Comparison of ENCODE assay signal across 8 cellular contexts in the genomic region with DNA sequence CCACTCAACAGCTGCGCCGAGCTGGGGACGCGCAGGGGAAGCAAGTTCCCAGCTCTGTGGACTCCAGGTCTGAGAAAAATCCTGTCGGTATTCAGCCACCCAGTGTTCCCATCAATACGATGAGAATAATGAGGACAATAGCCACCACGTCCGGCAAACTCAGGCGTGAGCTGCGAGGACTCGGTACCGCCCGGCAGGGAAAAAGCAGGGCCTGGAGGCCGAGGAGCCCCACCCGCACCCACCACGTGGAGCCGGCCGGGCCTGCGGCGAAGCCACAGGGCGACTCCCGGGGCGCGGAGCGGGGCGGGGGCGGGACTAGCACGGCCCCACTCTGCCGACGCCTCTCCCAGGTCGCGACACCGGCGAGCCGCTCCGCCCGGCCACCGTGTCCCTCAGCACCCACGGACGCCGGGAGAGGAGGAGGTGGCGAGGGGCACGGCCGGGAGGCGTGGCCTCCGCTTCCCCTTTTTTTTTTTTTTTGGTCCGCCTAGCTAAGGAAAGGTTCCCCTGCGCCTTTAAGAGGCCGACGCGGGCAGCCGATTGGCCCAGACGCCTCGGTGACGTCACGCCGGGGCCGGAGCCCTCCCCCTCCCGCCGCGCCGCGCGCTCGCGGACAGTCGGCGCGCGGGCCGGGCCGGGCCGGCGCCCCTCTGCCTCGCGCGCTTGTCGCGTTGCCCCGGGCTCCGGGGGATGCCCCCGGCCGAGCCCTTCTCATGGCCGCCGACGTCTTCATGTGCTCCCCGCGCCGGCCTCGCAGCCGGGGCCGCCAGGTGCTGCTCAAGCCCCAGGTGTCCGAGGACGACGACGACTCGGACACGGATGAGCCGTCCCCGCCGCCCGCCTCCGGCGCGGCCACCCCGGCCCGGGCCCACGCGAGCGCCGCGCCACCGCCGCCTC. TPM values are rescaled to one million over a fixed set of nuclear protein-coding genes. Genes with fewer than 3 reads are reported as not detected.
DNase-seq lines count a peak whose midpoint lies in the region; ATAC-seq and TF ChIP-seq lines count a peak whose summit lies in the region.

A gene with protein sequence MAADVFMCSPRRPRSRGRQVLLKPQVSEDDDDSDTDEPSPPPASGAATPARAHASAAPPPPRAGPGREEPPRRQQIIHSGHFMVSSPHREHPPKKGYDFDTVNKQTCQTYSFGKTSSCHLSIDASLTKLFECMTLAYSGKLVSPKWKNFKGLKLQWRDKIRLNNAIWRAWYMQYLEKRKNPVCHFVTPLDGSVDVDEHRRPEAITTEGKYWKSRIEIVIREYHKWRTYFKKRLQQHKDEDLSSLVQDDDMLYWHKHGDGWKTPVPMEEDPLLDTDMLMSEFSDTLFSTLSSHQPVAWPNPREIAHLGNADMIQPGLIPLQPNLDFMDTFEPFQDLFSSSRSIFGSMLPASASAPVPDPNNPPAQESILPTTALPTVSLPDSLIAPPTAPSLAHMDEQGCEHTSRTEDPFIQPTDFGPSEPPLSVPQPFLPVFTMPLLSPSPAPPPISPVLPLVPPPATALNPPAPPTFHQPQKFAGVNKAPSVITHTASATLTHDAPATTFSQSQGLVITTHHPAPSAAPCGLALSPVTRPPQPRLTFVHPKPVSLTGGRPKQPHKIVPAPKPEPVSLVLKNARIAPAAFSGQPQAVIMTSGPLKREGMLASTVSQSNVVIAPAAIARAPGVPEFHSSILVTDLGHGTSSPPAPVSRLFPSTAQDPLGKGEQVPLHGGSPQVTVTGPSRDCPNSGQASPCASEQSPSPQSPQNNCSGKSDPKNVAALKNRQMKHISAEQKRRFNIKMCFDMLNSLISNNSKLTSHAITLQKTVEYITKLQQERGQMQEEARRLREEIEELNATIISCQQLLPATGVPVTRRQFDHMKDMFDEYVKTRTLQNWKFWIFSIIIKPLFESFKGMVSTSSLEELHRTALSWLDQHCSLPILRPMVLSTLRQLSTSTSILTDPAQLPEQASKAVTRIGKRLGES (plus strand): TSS at position 616 of the 897 bp plus-strand sequence. CDS start 98 bp downstream, at position 714.

- H3K27ac ChIP-seq in coronary artery (peak within 1 kb of the TSS; percentile 76 to 97), left lung (peak within 1 kb of the TSS; percentile 82 to 93)

- ATAC-seq in HG03460 (IDR thresholded peaks at IDR 0.05; ENCODE audit: unreplicated experiment) (peak; percentile 51), left lung (peak; percentile 80)

- H3K4me3 Mint-ChIP-seq in activated CD4-positive, alpha-beta T cell treated with anti-CD3 and anti-CD28 coated beads, Interleukin-2, amount 10 ng/mL, durations not matched to agents 7 days and 5 days, result peak within 1 kb of the TSS; percentile 92

- intact Hi-C loops in left lung (cut with DNase I), result no loop called here

- TF ChIP-seq CTCF in BE2C (IDR thresholded peaks at IDR 0.05; ENCODE audit: low read depth, low read length) (no peak), coronary artery (IDR thresholded peaks at IDR 0.05) (no peak), left lung (IDR thresholded peaks at IDR 0.05) (no peak)

- H3K27me3 ChIP-seq in BE2C, result no peaks in the 10 kb centered on the region
- H3K27me3 ChIP-seq in left lung, result no peaks in the 10 kb centered on the region

- CTCF ChIA-PET in activated CD4-positive, alpha-beta T cell treated with anti-CD3 and anti-CD28 coated beads, Interleukin-2, amount 10 ng/mL, durations not matched to agents 7 days and 5 days (lab: Charles Lee), result interaction anchor here (1.1 to 1.5 kb wide), 3 partner anchors 9 to 23 kb away, joined by 3 to 5 read pairs (median 3); no protein-coding TSS in a partner anchor

- H3K36me3 Mint-ChIP-seq in activated CD4-positive, alpha-beta T cell treated with anti-CD3 and anti-CD28 coated beads, Interleukin-2, amount 10 ng/mL, durations not matched to agents 7 days and 5 days (ENCODE audit: low read depth), result peaks cover 15% of the 10 kb centered on the region

- peaks cover 49% of the 10 kb centered on the region for H3K4me1 Mint-ChIP-seq in activated CD4-positive, alpha-beta T cell treated with anti-CD3 and anti-CD28 coated beads, Interleukin-2, amount 10 ng/mL, durations not matched to agents 7 days and 5 days

- peak within 1 kb of the TSS; percentile 91 for H3K27ac Mint-ChIP-seq in activated CD4-positive, alpha-beta T cell treated with anti-CD3 and anti-CD28 coated beads, Interleukin-2, amount 10 ng/mL, durations not matched to agents 7 days and 5 days

- H3K36me3 ChIP-seq in BE2C (no peaks in the 10 kb centered on the region; the same call in 1 of the 2 replicates), left lung (no peaks in the 10 kb centered on the region)

- POLR2A ChIA-PET in activated CD4-positive, alpha-beta T cell treated with anti-CD3 and anti-CD28 coated beads, Interleukin-2, amount 10 ng/mL, durations not matched to agents 7 days and 5 days (lab: Charles Lee), result interaction anchor here (1.1 kb wide), 2 partner anchors 10 to 27 kb away, joined by 3 to 7 read pairs; no protein-coding TSS in a partner anchor

- H3K4me1 ChIP-seq in BE2C (peaks cover 9% of the 10 kb centered on the region; the same call in 1 of the 2 replicates), left lung (peaks cover 24 to 55% of the 10 kb centered on the region in 2 donors)

- peak within 1 kb of the TSS; percentile 90 for H3K4me3 ChIP-seq in BE2C (ENCODE audit: low read depth, low read length)
- H3K4me3 ChIP-seq in coronary artery, result peak within 1 kb of the TSS; percentile 94
- peak within 1 kb of the TSS; percentile 65 to 92 for H3K4me3 ChIP-seq in left lung

- peaks cover 2% of the 10 kb centered on the region for H3K27me3 Mint-ChIP-seq in activated CD4-positive, alpha-beta T cell treated with anti-CD3 and anti-CD28 coated beads, Interleukin-2, amount 10 ng/mL, durations not matched to agents 7 days and 5 days

- H3K9me3 ChIP-seq in BE2C (no peaks in the 10 kb centered on the region), left lung (no peaks in the 10 kb centered on the region)

- no peaks in the 10 kb centered on the region for H3K9me3 Mint-ChIP-seq in activated CD4-positive, alpha-beta T cell treated with anti-CD3 and anti-CD28 coated beads, Interleukin-2, amount 10 ng/mL, durations not matched to agents 7 days and 5 days

- DNase-seq in BE2C, result peak; percentile 95
- peak; percentile 79 for DNase-seq in GM19240 (ENCODE audit: insufficient read length, low spot score)
- DNase-seq in NCI-H69 (lab: John Stamatoyannopoulos, UW), result peak; percentile 98
- DNase-seq in activated CD4-positive, alpha-beta T cell treated with anti-CD3 and anti-CD28 coated beads, Interleukin-2, amount 10 ng/mL, durations not matched to agents 7 days and 5 days, result peak; percentile 89
- DNase-seq in coronary artery (ENCODE audit: low spot score), result peak; percentile 92
- DNase-seq in left lung, result peak; percentile 96 to 97
- DNase-seq in stimulated activated CD4-positive, alpha-beta T cell treated with anti-CD3 and anti-CD28 coated beads, Interleukin-4, amount 100 ng/mL, for 1 hour, result peak; percentile 91

RNA-seq across cellular contexts. Expression of the gene that starts here (rescaled TPM):
- polyA plus RNA-seq in BE2C (2012; ENCODE audit: insufficient read depth, insufficient read length, low read depth), result 50.1 TPM
- 10 to 100 TPM; 45.7 to 46.8 TPM for total RNA-seq in activated CD4-positive, alpha-beta T cell treated with anti-CD3 and anti-CD28 coated beads, Interleukin-2, amount 10 ng/mL, durations not matched to agents 7 days and 5 days
- 10 to 100 TPM; 48.1 to 62.6 TPM for total RNA-seq in left lung

Comparison
In these comparisons a context has a peak if more than half of its experiments do, and no peak if none do; other contexts are left out.
1. Peak in every context shown above with its lines: DNase-seq, ATAC-seq, H3K4me3 ChIP-seq and H3K27ac ChIP-seq.